Comparison of ENCODE assay signal across 10 cellular contexts in the genomic region with DNA sequence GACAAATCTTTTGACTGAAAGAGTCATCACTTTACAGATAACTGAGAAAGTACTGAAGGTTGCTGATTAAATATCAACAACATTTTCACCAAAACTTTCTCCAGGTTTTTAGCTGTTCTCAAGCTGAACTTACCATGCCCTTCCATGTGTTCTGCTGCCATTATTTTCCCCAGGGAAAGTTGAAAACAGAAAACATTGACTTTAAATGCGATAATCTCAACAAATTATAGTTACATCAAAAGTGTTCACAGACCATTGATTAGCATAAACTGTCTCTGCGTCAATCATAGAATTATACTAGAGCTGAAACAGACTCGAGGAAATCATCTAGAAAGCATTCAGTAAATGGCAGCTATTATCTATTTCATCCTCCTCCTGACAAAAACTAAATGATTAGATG.
"Had no signal": no experiment of that assay in that cellular context is flagged by ENCODE, and none has a peak within 500 bp of the region (broad histone marks: within the 10 kb centered on the region; RNA-seq: fewer than 3 reads in every experiment).

No MANE protein-coding gene starts in this region.

- H3K9ac ChIP-seq: KMS-11 had no signal

- H3K27ac ChIP-seq: HL-60, KMS-11 had no signal

- ATAC-seq: HCT116, HepG2 had no signal

- H3K27ac Mint-ChIP-seq: IgD-negative memory B cell had no signal

- H3K9me3 ChIP-seq: HAP-1 had no signal

- H3K4me2 ChIP-seq: KMS-11 had no signal

- H3K4me3 ChIP-seq: HAP-1 had no signal

- DNase-seq: GOT3, H7, Karpas-422, KBM-7 had no signal

- H3K4me3 Mint-ChIP-seq: IgD-negative memory B cell had no signal

- H3K27me3 Mint-ChIP-seq: IgD-negative memory B cell had no signal
